Comparison of ENCODE assay signal across 1 cellular context in the genomic region with DNA sequence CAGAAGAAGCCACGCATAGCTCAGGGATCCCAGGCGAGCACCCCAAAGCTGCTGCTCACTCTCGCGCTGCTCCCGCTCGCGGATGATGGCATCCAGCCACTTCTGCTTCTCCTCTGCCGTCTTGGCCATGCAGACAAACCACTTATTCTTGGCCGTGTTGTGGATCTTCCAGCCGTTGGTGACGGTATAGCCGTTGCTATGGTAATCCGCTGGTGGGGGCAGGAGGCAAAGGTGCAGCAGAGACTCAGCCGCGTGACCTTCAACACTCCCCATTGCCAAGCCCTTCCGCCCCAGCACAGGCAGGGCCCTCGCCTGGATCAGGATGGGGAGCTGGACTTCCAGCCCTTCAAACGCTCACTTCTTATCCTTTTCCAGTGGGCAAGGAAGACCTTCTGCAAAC.
TF ChIP-seq lines count a peak whose summit lies in the region.

No MANE protein-coding gene starts in this region.

TF ChIP-seq in HepG2, 621 proteins besides CTCF, POLR2A, EP300 and RAD21 (continued from another document and continues in another):
- TF ChIP-seq, protein P1, sequence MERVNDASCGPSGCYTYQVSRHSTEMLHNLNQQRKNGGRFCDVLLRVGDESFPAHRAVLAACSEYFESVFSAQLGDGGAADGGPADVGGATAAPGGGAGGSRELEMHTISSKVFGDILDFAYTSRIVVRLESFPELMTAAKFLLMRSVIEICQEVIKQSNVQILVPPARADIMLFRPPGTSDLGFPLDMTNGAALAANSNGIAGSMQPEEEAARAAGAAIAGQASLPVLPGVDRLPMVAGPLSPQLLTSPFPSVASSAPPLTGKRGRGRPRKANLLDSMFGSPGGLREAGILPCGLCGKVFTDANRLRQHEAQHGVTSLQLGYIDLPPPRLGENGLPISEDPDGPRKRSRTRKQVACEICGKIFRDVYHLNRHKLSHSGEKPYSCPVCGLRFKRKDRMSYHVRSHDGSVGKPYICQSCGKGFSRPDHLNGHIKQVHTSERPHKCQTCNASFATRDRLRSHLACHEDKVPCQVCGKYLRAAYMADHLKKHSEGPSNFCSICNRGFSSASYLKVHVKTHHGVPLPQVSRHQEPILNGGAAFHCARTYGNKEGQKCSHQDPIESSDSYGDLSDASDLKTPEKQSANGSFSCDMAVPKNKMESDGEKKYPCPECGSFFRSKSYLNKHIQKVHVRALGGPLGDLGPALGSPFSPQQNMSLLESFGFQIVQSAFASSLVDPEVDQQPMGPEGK (CRISPR knock-in tag; IDR thresholded peaks at IDR 0.05), result 0 out of 2 replicates have a peak, but pooled peaks have one; percentile 20
- TF ChIP-seq, protein P2, sequence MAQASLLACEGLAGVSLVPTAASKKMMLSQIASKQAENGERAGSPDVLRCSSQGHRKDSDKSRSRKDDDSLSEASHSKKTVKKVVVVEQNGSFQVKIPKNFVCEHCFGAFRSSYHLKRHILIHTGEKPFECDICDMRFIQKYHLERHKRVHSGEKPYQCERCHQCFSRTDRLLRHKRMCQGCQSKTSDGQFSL (CRISPR knock-in tag; IDR thresholded peaks at IDR 0.05), result no peak
- TF ChIP-seq ZC3H4 (CRISPR knock-in tag; IDR thresholded peaks at IDR 0.05; ENCODE audit: borderline replicate concordance), result no peak
- TF ChIP-seq ZNF75D (CRISPR knock-in tag; IDR thresholded peaks at IDR 0.05; ENCODE audit: borderline replicate concordance), result no peak
- no peak for TF ChIP-seq JDP2 (CRISPR knock-in tag; IDR thresholded peaks at IDR 0.05; ENCODE audit: borderline replicate concordance)
- TF ChIP-seq MXI1 (IDR thresholded peaks at IDR 0.05; ENCODE audit: borderline replicate concordance, low read depth, low read length), result 0 out of 3 replicates have a peak, but pooled peaks have one; percentile 34
- TF ChIP-seq ZFY (CRISPR knock-in tag; IDR thresholded peaks at IDR 0.05), result no peak
- TF ChIP-seq, protein P3, sequence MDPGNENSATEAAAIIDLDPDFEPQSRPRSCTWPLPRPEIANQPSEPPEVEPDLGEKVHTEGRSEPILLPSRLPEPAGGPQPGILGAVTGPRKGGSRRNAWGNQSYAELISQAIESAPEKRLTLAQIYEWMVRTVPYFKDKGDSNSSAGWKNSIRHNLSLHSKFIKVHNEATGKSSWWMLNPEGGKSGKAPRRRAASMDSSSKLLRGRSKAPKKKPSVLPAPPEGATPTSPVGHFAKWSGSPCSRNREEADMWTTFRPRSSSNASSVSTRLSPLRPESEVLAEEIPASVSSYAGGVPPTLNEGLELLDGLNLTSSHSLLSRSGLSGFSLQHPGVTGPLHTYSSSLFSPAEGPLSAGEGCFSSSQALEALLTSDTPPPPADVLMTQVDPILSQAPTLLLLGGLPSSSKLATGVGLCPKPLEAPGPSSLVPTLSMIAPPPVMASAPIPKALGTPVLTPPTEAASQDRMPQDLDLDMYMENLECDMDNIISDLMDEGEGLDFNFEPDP (CRISPR knock-in tag; conservative IDR thresholded peaks at IDR 0.05), result no peak
- no peak for TF ChIP-seq ZSCAN9 (CRISPR knock-in tag; IDR thresholded peaks at IDR 0.05; ENCODE audit: borderline replicate concordance)
- no peak for TF ChIP-seq ARID2 (CRISPR knock-in tag; IDR thresholded peaks at IDR 0.05; ENCODE audit: borderline replicate concordance)
- no peak for TF ChIP-seq MIXL1 (CRISPR knock-in tag; IDR thresholded peaks at IDR 0.05)
- TF ChIP-seq, protein P4, sequence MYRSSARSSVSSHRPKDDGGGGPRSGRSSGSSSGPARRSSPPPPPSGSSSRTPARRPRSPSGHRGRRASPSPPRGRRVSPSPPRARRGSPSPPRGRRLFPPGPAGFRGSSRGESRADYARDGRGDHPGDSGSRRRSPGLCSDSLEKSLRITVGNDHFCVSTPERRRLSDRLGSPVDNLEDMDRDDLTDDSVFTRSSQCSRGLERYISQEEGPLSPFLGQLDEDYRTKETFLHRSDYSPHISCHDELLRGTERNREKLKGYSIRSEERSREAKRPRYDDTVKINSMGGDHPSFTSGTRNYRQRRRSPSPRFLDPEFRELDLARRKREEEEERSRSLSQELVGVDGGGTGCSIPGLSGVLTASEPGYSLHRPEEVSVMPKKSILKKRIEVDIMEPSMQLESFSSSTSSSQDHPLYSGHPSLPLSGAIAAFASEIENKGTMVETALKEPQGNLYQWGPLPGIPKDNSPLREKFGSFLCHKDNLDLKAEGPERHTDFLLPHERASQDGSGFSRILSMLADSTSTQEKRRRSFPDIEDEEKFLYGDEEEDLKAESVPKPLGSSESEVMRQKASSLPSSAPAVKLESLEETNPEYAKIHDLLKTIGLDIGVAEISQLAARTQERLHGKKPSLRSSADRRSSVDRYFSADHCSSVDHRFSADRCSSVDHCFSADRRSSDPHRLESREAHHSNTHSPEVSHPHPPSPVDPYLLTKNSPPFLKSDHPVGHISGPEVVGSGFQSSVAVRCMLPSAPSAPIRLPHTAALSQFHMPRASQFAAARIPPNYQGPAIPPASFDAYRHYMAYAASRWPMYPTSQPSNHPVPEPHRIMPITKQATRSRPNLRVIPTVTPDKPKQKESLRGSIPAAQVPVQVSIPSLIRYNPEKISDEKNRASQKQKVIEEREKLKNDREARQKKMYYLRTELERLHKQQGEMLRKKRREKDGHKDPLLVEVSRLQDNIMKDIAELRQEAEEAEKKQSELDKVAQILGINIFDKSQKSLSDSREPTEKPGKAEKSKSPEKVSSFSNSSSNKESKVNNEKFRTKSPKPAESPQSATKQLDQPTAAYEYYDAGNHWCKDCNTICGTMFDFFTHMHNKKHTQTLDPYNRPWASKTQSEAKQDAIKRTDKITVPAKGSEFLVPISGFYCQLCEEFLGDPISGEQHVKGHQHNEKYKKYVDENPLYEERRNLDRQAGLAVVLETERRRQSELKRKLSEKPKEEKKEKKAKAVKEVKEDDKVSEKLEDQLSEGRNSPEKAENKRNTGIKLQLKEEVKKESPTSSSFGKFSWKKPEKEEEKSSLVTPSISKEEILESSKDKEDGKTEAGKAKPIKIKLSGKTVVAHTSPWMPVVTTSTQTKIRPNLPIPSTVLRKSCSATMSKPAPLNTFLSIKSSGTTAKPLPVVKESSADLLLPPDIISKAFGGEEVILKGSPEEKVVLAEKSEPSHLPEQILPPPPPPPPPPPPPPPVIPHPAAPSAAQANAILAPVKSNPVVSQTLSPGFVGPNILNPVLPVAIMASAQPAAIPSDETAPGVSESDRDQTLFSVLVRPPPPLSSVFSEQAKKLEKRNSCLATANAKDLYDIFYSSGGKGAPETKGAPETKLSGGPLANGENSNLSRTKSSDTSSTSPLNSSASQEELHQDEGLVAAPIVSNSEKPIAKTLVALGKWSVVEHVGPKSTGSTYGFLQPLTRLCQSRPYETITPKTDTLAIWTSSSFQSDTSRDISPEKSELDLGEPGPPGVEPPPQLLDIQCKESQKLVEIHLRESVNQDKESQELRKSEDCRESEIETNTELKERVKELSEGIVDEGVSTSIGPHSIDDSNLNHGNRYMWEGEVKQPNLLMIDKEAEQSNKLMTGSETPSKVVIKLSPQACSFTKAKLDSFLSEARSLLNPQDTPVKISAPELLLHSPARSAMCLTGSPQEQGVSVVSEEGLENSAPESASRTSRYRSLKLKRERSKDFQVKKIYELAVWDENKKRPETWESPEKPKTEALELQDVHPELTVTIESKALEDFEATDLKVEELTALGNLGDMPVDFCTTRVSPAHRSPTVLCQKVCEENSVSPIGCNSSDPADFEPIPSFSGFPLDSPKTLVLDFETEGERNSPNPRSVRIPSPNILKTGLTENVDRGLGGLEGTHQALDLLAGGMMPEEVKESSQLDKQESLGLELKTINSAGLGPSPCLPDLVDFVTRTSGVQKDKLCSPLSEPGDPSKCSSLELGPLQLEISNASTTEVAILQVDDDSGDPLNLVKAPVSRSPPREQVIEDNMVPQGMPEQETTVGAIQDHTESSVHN (CRISPR knock-in tag; IDR thresholded peaks at IDR 0.05), result no peak
- TF ChIP-seq, protein P5, sequence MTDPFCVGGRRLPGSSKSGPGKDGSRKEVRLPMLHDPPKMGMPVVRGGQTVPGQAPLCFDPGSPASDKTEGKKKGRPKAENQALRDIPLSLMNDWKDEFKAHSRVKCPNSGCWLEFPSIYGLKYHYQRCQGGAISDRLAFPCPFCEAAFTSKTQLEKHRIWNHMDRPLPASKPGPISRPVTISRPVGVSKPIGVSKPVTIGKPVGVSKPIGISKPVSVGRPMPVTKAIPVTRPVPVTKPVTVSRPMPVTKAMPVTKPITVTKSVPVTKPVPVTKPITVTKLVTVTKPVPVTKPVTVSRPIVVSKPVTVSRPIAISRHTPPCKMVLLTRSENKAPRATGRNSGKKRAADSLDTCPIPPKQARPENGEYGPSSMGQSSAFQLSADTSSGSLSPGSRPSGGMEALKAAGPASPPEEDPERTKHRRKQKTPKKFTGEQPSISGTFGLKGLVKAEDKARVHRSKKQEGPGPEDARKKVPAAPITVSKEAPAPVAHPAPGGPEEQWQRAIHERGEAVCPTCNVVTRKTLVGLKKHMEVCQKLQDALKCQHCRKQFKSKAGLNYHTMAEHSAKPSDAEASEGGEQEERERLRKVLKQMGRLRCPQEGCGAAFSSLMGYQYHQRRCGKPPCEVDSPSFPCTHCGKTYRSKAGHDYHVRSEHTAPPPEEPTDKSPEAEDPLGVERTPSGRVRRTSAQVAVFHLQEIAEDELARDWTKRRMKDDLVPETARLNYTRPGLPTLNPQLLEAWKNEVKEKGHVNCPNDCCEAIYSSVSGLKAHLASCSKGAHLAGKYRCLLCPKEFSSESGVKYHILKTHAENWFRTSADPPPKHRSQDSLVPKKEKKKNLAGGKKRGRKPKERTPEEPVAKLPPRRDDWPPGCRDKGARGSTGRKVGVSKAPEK (CRISPR knock-in tag; IDR thresholded peaks at IDR 0.05; ENCODE audit: borderline replicate concordance), result no peak
- TF ChIP-seq, protein P6, sequence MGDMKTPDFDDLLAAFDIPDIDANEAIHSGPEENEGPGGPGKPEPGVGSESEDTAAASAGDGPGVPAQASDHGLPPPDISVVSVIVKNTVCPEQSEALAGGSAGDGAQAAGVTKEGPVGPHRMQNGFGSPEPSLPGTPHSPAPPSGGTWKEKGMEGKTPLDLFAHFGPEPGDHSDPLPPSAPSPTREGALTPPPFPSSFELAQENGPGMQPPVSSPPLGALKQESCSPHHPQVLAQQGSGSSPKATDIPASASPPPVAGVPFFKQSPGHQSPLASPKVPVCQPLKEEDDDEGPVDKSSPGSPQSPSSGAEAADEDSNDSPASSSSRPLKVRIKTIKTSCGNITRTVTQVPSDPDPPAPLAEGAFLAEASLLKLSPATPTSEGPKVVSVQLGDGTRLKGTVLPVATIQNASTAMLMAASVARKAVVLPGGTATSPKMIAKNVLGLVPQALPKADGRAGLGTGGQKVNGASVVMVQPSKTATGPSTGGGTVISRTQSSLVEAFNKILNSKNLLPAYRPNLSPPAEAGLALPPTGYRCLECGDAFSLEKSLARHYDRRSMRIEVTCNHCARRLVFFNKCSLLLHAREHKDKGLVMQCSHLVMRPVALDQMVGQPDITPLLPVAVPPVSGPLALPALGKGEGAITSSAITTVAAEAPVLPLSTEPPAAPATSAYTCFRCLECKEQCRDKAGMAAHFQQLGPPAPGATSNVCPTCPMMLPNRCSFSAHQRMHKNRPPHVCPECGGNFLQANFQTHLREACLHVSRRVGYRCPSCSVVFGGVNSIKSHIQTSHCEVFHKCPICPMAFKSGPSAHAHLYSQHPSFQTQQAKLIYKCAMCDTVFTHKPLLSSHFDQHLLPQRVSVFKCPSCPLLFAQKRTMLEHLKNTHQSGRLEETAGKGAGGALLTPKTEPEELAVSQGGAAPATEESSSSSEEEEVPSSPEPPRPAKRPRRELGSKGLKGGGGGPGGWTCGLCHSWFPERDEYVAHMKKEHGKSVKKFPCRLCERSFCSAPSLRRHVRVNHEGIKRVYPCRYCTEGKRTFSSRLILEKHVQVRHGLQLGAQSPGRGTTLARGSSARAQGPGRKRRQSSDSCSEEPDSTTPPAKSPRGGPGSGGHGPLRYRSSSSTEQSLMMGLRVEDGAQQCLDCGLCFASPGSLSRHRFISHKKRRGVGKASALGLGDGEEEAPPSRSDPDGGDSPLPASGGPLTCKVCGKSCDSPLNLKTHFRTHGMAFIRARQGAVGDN (CRISPR knock-in tag; IDR thresholded peaks at IDR 0.05), result peak; percentile 31
- TF ChIP-seq KLF6 (CRISPR knock-in tag; IDR thresholded peaks at IDR 0.05), result no peak
- TF ChIP-seq, protein P7, sequence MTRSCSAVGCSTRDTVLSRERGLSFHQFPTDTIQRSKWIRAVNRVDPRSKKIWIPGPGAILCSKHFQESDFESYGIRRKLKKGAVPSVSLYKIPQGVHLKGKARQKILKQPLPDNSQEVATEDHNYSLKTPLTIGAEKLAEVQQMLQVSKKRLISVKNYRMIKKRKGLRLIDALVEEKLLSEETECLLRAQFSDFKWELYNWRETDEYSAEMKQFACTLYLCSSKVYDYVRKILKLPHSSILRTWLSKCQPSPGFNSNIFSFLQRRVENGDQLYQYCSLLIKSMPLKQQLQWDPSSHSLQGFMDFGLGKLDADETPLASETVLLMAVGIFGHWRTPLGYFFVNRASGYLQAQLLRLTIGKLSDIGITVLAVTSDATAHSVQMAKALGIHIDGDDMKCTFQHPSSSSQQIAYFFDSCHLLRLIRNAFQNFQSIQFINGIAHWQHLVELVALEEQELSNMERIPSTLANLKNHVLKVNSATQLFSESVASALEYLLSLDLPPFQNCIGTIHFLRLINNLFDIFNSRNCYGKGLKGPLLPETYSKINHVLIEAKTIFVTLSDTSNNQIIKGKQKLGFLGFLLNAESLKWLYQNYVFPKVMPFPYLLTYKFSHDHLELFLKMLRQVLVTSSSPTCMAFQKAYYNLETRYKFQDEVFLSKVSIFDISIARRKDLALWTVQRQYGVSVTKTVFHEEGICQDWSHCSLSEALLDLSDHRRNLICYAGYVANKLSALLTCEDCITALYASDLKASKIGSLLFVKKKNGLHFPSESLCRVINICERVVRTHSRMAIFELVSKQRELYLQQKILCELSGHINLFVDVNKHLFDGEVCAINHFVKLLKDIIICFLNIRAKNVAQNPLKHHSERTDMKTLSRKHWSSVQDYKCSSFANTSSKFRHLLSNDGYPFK (CRISPR knock-in tag; IDR thresholded peaks at IDR 0.05; ENCODE audit: borderline replicate concordance), result 0 out of 2 replicates have a peak, but pooled peaks have one; percentile 34
- no peak for TF ChIP-seq ZFP37 (CRISPR knock-in tag; IDR thresholded peaks at IDR 0.05; ENCODE audit: borderline replicate concordance)
- TF ChIP-seq, protein P8, sequence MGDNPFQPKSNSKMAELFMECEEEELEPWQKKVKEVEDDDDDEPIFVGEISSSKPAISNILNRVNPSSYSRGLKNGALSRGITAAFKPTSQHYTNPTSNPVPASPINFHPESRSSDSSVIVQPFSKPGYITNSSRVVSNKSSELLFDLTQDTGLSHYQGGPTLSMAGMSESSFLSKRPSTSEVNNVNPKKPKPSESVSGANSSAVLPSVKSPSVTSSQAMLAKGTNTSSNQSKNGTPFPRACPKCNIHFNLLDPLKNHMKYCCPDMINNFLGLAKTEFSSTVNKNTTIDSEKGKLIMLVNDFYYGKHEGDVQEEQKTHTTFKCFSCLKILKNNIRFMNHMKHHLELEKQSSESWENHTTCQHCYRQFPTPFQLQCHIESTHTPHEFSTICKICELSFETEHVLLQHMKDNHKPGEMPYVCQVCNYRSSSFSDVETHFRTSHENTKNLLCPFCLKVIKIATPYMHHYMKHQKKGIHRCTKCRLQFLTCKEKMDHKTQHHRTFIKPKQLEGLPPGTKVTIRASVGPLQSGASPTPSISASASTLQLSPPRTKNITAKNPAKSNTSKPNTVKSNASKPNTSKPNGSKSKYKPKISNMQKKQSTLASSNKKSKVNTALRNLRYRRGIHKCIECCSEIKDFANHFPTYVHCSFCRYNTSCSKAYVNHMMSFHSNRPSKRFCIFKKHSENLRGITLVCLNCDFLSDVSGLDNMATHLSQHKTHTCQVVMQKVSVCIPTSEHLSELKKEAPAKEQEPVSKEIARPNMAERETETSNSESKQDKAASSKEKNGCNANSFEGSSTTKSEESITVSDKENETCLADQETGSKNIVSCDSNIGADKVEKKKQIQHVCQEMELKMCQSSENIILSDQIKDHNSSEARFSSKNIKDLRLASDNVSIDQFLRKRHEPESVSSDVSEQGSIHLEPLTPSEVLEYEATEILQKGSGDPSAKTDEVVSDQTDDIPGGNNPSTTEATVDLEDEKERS (CRISPR knock-in tag; IDR thresholded peaks at IDR 0.05), result no peak
- no peak for TF ChIP-seq ZNF12 (CRISPR knock-in tag; IDR thresholded peaks at IDR 0.05)
